Comparison of ENCODE assay signal across 8 cellular contexts in the genomic region with DNA sequence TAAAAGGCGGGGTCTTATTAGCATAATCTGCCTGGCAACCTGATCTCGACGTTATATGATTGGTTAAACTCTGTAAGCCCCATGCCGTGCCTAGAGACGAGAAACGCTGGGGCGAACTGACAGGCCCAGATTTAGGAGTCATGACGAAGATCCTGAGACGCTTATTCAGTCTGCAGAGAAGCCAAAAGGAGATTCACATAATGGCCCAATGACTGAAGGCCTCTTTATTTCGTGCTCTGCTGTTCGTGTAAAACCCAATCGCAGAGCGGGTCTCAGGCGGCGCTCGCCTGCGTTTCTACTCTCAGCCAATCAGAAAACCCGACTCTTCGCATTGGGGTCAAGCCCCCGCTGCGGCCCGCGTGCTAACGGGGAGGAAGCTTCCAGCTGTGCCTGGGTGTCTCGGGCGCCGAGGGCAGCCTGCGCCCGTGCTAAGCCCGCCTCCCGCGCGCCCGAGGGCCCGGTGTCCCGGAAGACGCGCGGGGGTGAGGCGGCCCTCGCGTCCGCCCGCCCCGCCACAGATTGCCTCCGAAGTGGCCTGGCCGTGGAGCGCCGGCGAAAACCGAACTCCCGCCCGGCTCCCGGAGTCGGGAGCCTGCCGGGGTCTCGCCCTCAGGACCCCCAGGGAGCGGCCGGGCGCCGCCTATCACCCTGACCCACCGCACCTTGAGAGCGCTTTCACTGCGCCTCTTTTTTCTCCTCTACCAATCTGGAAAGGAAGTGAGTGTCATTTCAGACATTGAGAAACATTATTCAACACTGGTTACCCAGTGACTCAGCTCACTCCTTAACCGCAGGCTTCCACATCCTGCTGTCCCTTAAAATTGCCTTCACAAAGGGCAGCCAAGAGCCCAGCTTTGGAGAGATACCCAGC. TPM values are rescaled to one million over a fixed set of nuclear protein-coding genes. Genes with fewer than 3 reads are reported as not detected.
DNase-seq lines count a peak whose midpoint lies in the region; ATAC-seq and TF ChIP-seq lines count a peak whose summit lies in the region.

No MANE protein-coding gene starts in this region.

- peaks cover 29 to 52% (median 44%) of the 10 kb centered on the region in 10 experiments for H3K4me1 ChIP-seq in BLaER1 treated with 17β-estradiol and CSF1 and Interleukin-3, amounts not matched to agents 10 nM and 100 nM

- H3K27me3 Mint-ChIP-seq in activated CD4-positive, alpha-beta T cell treated with anti-CD3 and anti-CD28 coated beads, Interleukin-2, amount 10 ng/mL, durations not matched to agents 24 days and 14 days: peaks cover 3% of the 10 kb centered on the region

- no peaks in the 10 kb centered on the region for H3K27me3 ChIP-seq in BLaER1 treated with 17β-estradiol and CSF1 and Interleukin-3, amounts not matched to agents 10 nM and 100 nM
- H3K27me3 ChIP-seq in layer of hippocampus (ENCODE audit: control insufficient read depth, insufficient read depth, low read length): no peaks in the 10 kb centered on the region

- intact Hi-C loops in activated CD4-positive, alpha-beta T cell treated with anti-CD3 and anti-CD28 coated beads, Interleukin-2, amount 10 ng/mL, durations not matched to agents 24 days and 14 days (cut with micrococcal nuclease): loop anchor here (1.0 to 5.0 kb wide), 5 partner anchors 43 to 119 kb away; partner anchors contain the start of gene APLP2

- H3K4me1 Mint-ChIP-seq in activated CD4-positive, alpha-beta T cell treated with anti-CD3 and anti-CD28 coated beads, Interleukin-2, amount 10 ng/mL, durations not matched to agents 24 days and 14 days: peaks cover 18% of the 10 kb centered on the region

- H3K27ac Mint-ChIP-seq in activated CD4-positive, alpha-beta T cell treated with anti-CD3 and anti-CD28 coated beads, Interleukin-2, amount 10 ng/mL, durations not matched to agents 24 days and 14 days: peak overlapping the region; percentile 100

- H3K4me2 ChIP-seq in BLaER1 treated with 17β-estradiol and CSF1 and Interleukin-3, amounts not matched to agents 10 nM and 100 nM: peak overlapping the region; percentile 67 to 93 (median 85)

- H3K27ac ChIP-seq in BLaER1 treated with 17β-estradiol and CSF1 and Interleukin-3, amounts not matched to agents 10 nM and 100 nM: peak overlapping the region; percentile 98 to 100 (median 99)
- H3K27ac ChIP-seq in coronary artery: peak overlapping the region; percentile 98
- H3K27ac ChIP-seq in layer of hippocampus (ENCODE audit: low read depth, low read length): peak overlapping the region; percentile 100

- peak overlapping the region; percentile 97 to 100 (median 98) for H3K9ac ChIP-seq in BLaER1 treated with 17β-estradiol and CSF1 and Interleukin-3, amounts not matched to agents 10 nM and 100 nM

- H3K36me3 Mint-ChIP-seq in activated CD4-positive, alpha-beta T cell treated with anti-CD3 and anti-CD28 coated beads, Interleukin-2, amount 10 ng/mL, durations not matched to agents 24 days and 14 days (ENCODE audit: low read depth): peaks cover 6% of the 10 kb centered on the region

- peaks cover 0 to 6% (median 0%) of the 10 kb centered on the region in 11 experiments; a peak in 1 of 22 replicates for H4K20me1 ChIP-seq in BLaER1 treated with 17β-estradiol and CSF1 and Interleukin-3, amounts not matched to agents 10 nM and 100 nM

- ATAC-seq in GM19328 (IDR thresholded peaks at IDR 0.05; ENCODE audit: unreplicated experiment) (peak; percentile 73), HG03469 (IDR thresholded peaks at IDR 0.05; ENCODE audit: unreplicated experiment) (peak; percentile 70)

- H3K9me3 ChIP-seq in BLaER1 treated with 17β-estradiol and CSF1 and Interleukin-3, amounts not matched to agents 10 nM and 100 nM (replicated peaks in 1 of 11): no peaks in the 10 kb centered on the region

- H3K4me3 Mint-ChIP-seq in activated CD4-positive, alpha-beta T cell treated with anti-CD3 and anti-CD28 coated beads, Interleukin-2, amount 10 ng/mL, durations not matched to agents 24 days and 14 days: peak overlapping the region; percentile 98

- H3K9me3 Mint-ChIP-seq in activated CD4-positive, alpha-beta T cell treated with anti-CD3 and anti-CD28 coated beads, Interleukin-2, amount 10 ng/mL, durations not matched to agents 24 days and 14 days: no peaks in the 10 kb centered on the region

- DNase-seq in NCI-H526 (lab: John Stamatoyannopoulos, UW) (peak; percentile 99 to 100), coronary artery (ENCODE audit: low spot score) (peak; percentile 97)
- DNase-seq in activated CD4-positive, alpha-beta T cell treated with anti-CD3 and anti-CD28 coated beads, Interleukin-2, amount 10 ng/mL, durations not matched to agents 24 days and 14 days: peak; percentile 97
- DNase-seq in stimulated activated CD4-positive, alpha-beta T cell treated with anti-CD3 and anti-CD28 coated beads, Interleukin-1b, Interleukin-23, amount 100 ng/mL, for 24 hours (ENCODE audit: low read depth in 4 of 4, low spot score in 1 of 4): peak; percentile 63 to 79 (median 72)

- H3K4me3 ChIP-seq in BLaER1 treated with 17β-estradiol and CSF1 and Interleukin-3, amounts not matched to agents 10 nM and 100 nM: peak overlapping the region; percentile 76 to 88 (median 82)
- H3K4me3 ChIP-seq in coronary artery: peak overlapping the region; percentile 94

- no peak for TF ChIP-seq CTCF in coronary artery (IDR thresholded peaks at IDR 0.05)

- peaks cover 0 to 19% (median 1%) of the 10 kb centered on the region in 11 experiments; a peak in 5 of 22 replicates for H3K36me3 ChIP-seq in BLaER1 treated with 17β-estradiol and CSF1 and Interleukin-3, amounts not matched to agents 10 nM and 100 nM

RNA-seq across cellular contexts. Expression of gene PRDM10, which starts 0.4 kb away (rescaled TPM):
- 15.9 and 16.1 TPM in 2 replicates for total RNA-seq in activated CD4-positive, alpha-beta T cell treated with anti-CD3 and anti-CD28 coated beads, Interleukin-2, amount 10 ng/mL, durations not matched to agents 24 days and 14 days

Comparison
In these comparisons a context has a peak if more than half of its experiments do, and no peak if none do; other contexts are left out.
1. Peak in every context shown above with its lines: DNase-seq, ATAC-seq, H3K4me3 ChIP-seq and H3K27ac ChIP-seq.